ENCODE assay signal across 10 cellular contexts in genomic region chr5:93246093-93246855, GRCh38.
DNase-seq lines count a peak whose midpoint lies in the region; ATAC-seq and TF ChIP-seq lines count a peak whose summit lies in the region.
"Had no signal": no experiment of that assay in that cellular context is flagged by ENCODE, and none has a peak within 500 bp of the region (broad histone marks: within the 10 kb centered on the region; RNA-seq: fewer than 3 reads in every experiment).

No MANE protein-coding gene starts in this region.

- no peak overlapping the region for H3K4me2 ChIP-seq in PC-3 (ENCODE audit: low read length)

- in situ Hi-C loops in transverse colon (cut with MboI; ENCODE audit: low pct_ligation_motif_present in 1 of 4, low pct_unique_long_range_greater_than_20kb in 1 of 4, low sequenced_read_pairs in 3 of 4) = no loop called here

- H2AFZ ChIP-seq in PC-3 (ENCODE audit: low read length) = no peak overlapping the region

- H3K4me1 ChIP-seq in transverse colon (peaks cover 0 to 23% (median 9%) of the 10 kb centered on the region in 4 donors), PC-3 (ENCODE audit: insufficient read depth, low read length) (peaks cover 24% of the 10 kb centered on the region)

- no TSS peak for BruUV-seq in PC-3 (replicated peaks; lab: Mats Ljungman, UMichigan)

- POLR2A ChIA-PET in PC-3 (lab: Charles Lee; ENCODE audit: unreplicated experiment) = no interaction called here

- TF ChIP-seq EP300 in transverse colon (IDR thresholded peaks at IDR 0.05; ENCODE audit: low read depth) = no peak

- no peak for ATAC-seq in HG02973 (IDR thresholded peaks at IDR 0.05; ENCODE audit: unreplicated experiment)
- ATAC-seq in GM21515 (IDR thresholded peaks at IDR 0.05; ENCODE audit: unreplicated experiment) = no peak
- ATAC-seq in PC-3 = no peak

- TF ChIP-seq POLR2A in transverse colon (IDR thresholded peaks at IDR 0.05) = no peak

- H3K27me3 ChIP-seq in transverse colon (no peaks in the 10 kb centered on the region), PC-3 (ENCODE audit: low read length) (no peaks in the 10 kb centered on the region)
- H3K27me3 ChIP-seq: spleen had no signal

- no peak overlapping the region for H3K4me3 ChIP-seq in transverse colon
- no peak overlapping the region for H3K4me3 ChIP-seq in PC-3 (ENCODE audit: low read length)
- H3K4me3 ChIP-seq: spleen had no signal

- 20 to 29% methylated on average over 6 of the region's 6 CpGs for WGBS in transverse colon (ENCODE audit: low coverage in 1 of 2), 2 donors

- H3K9ac ChIP-seq in PC-3 (ENCODE audit: low read length) = no peak overlapping the region

- H3K9me3 ChIP-seq in transverse colon = no peaks in the 10 kb centered on the region
- H3K9me3 ChIP-seq in PC-3 (ENCODE audit: low read length) = no peaks in the 10 kb centered on the region
- H3K9me3 ChIP-seq: spleen had no signal

- intact Hi-C loops in transverse colon (cut with DNase I; ENCODE audit: low total_unique reads) = no loop called here
- intact Hi-C loops in PC-3 (cut with micrococcal nuclease) = no loop called here

- H3K36me3 ChIP-seq in transverse colon = no peaks in the 10 kb centered on the region
- H3K36me3 ChIP-seq in PC-3 (ENCODE audit: low read depth, low read length) = no peaks in the 10 kb centered on the region
- H3K36me3 ChIP-seq: spleen had no signal

- no peaks in the 10 kb centered on the region for H3K9me2 ChIP-seq in PC-3 (replicated peaks; ENCODE audit: low read length)

- CTCF ChIA-PET in PC-3 (lab: Charles Lee) = no interaction called here

- no peak for TF ChIP-seq CTCF in transverse colon (IDR thresholded peaks at IDR 0.05)
- no peak for TF ChIP-seq CTCF in PC-3 (conservative IDR thresholded peaks at IDR 0.05; ENCODE audit: low read depth, low read length)

- H3F3A ChIP-seq in PC-3 (ENCODE audit: low read length, unreplicated experiment) = no peaks in the 10 kb centered on the region

- H3K27ac ChIP-seq in transverse colon (peak overlapping the region; percentile 32 to 44 (median 38)), PC-3 (ENCODE audit: low read length) (no peak overlapping the region)

- DNase-seq in NCI-H2171 treated with DMSO at 0.1 percent for 48 hours (lab: John Stamatoyannopoulos, UW) (peak; percentile 8), NCI-H2171 (lab: John Stamatoyannopoulos, UW) (no peak), brain pericyte (ENCODE audit: low read depth, low spot score) (peak; percentile 67), left kidney (ENCODE audit: low read depth, low spot score) (peak; percentile 74), transverse colon (no peak), PC-3 (no peak)
- DNase-seq: ACHN, spleen had no signal

- H3K79me2 ChIP-seq in PC-3 (ENCODE audit: low read length) = no peaks in the 10 kb centered on the region

- H4K20me1 ChIP-seq in PC-3 (ENCODE audit: low read length) = no peaks in the 10 kb centered on the region

Comparison
In these comparisons a context has a peak if more than half of its experiments do, and no peak if none do; other contexts are left out.
1. DNase-seq: peak in NCI-H2171 treated with DMSO at 0.1 percent for 48 hours (single experiment), brain pericyte (single experiment) and left kidney (single experiment); none in NCI-H2171 (single experiment), transverse colon (single experiment) and PC-3 (single experiment).